Comparison of ENCODE assay signal across 9 cellular contexts in genomic region chr1:197928849-197929336, GRCh38.
A peak's percentile ranks its signal among the peaks of the same experiment; 100 is the strongest.
DNase-seq lines count a peak whose midpoint lies in the region; ATAC-seq and TF ChIP-seq lines count a peak whose summit lies in the region.
"Had no signal": no experiment of that assay in that cellular context is flagged by ENCODE, and none has a peak within 500 bp of the region (broad histone marks: within the 10 kb centered on the region; RNA-seq: fewer than 3 reads in every experiment).

No MANE protein-coding gene starts in this region.

- no peaks in the 10 kb centered on the region for H3K36me3 ChIP-seq in OCI-LY3 (replicated peaks; ENCODE audit: low read depth, low read length)

- H3K4me2 ChIP-seq in OCI-LY3 (ENCODE audit: low read length) = peak overlapping the region; percentile 54

- peak overlapping the region; percentile 37 for H3K9ac ChIP-seq in OCI-LY3 (ENCODE audit: low read length)

- POLR2A ChIA-PET in AG04449 (lab: Yijun Ruan, JAX) = no interaction called here

- no peak for TF ChIP-seq POLR2A in erythroblast (IDR thresholded peaks at IDR 0.05; ENCODE audit: low read length)

- CTCF ChIA-PET in AG04449 (lab: Yijun Ruan, JAX) = interaction anchor here (1.0 kb wide), 1 partner anchor 12 kb away, joined by 5 read pairs; the partner anchor contains the start of gene LHX9

- H3K27ac ChIP-seq in OCI-LY3 (ENCODE audit: low read length) = no peak overlapping the region

- no peaks in the 10 kb centered on the region for H3K79me2 ChIP-seq in OCI-LY3 (ENCODE audit: low read length)

- peaks cover 17% of the 10 kb centered on the region for H3K4me1 ChIP-seq in OCI-LY3 (ENCODE audit: low read length)

- H3K9me3 ChIP-seq in OCI-LY3 (ENCODE audit: insufficient read depth, low read length) = no peaks in the 10 kb centered on the region

- peaks cover 20% of the 10 kb centered on the region for H3K27me3 ChIP-seq in OCI-LY3 (ENCODE audit: low read depth, low read length)

- H3K4me3 ChIP-seq in AG04449 (ENCODE audit: low read depth, low read length) = peak overlapping the region; percentile 29
- H3K4me3 ChIP-seq in OCI-LY3 (ENCODE audit: low read length) = peak overlapping the region; percentile 72

- H2AFZ ChIP-seq in OCI-LY3 (ENCODE audit: low read depth, low read length) = peak overlapping the region; percentile 84

- ATAC-seq in GM21367 (IDR thresholded peaks at IDR 0.05; ENCODE audit: unreplicated experiment) = peak; percentile 66
- no peak for ATAC-seq in GM21526 (IDR thresholded peaks at IDR 0.05; ENCODE audit: low FRiP score, unreplicated experiment)
- no peak for ATAC-seq in GM19452 (IDR thresholded peaks at IDR 0.05; ENCODE audit: unreplicated experiment)

- H4K20me1 ChIP-seq in OCI-LY3 (ENCODE audit: insufficient read depth, low read length) = no peaks in the 10 kb centered on the region

- DNase-seq in AG04449 (ENCODE audit: low read depth, low spot score) (no peak), erythroblast (lab: John Stamatoyannopoulos, UW) (peak; percentile 72 to 81), NCI-H146 (lab: John Stamatoyannopoulos, UW) (no peak)
- no peak for DNase-seq in stimulated activated naive CD4-positive, alpha-beta T cell (lab: John Stamatoyannopoulos, UW)
- DNase-seq: head of caudate nucleus had no signal

- no peak for TF ChIP-seq CTCF in AG04449 (IDR thresholded peaks at IDR 0.05; ENCODE audit: insufficient read depth, low read length, missing control alignments)
- TF ChIP-seq CTCF in OCI-LY3 (IDR thresholded peaks at IDR 0.05; ENCODE audit: low read depth, low read length) = no peak

Comparison
In these comparisons a context has a peak if more than half of its experiments do, and no peak if none do; other contexts are left out.
1. DNase-seq: peak in erythroblast (2 of 2); none in AG04449 (single experiment), NCI-H146 (single experiment) and stimulated activated naive CD4-positive, alpha-beta T cell (0 of 6).